ENCODE assay signal across 33 cellular contexts in the genomic region with DNA sequence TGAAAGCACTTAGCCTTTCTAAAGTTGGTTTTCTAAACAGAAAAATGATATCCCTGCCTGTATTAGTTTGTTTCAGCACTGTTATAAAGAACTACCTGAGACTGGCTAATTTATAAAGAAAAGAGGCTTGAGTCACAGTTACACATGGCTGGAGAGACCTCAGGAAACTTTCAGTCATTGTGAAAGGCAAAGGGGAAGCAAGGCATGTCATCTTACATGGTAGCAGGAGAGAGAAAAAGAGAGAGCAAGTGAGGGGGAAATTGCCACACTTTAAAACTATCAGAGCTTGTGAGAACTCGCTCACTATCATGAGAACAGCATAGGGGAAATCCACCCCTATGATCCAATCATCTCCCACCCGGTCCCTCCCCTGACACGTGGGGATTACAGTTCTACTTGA.
DNase-seq lines count a peak whose midpoint lies in the region; ATAC-seq and TF ChIP-seq lines count a peak whose summit lies in the region.
"Had no signal": no experiment of that assay in that cellular context is flagged by ENCODE, and none has a peak within 500 bp of the region (broad histone marks: within the 10 kb centered on the region; RNA-seq: fewer than 3 reads in every experiment).

No MANE protein-coding gene starts in this region.

- POLR2A ChIA-PET in A673 (lab: Charles Lee; ENCODE audit: low non-redundant PET) = no interaction called here

- H3K4me3 ChIP-seq in A673 (ENCODE audit: low read depth, low read length, poor library complexity, severe bottlenecking) = no peak overlapping the region
- H3K4me3 ChIP-seq: ascending aorta, cardiac muscle cell, coronary artery, prostate gland, sigmoid colon, SK-N-MC had no signal

- peak; percentile 89 for ATAC-seq in HG02759 (IDR thresholded peaks at IDR 0.05; ENCODE audit: unreplicated experiment)
- peak; percentile 95 for ATAC-seq in HG03469 (IDR thresholded peaks at IDR 0.05; ENCODE audit: unreplicated experiment)
- ATAC-seq in SK-N-SH treated with all-trans-retinoic acid at 6 μM for 48 hours = no peak
- ATAC-seq: activated CD4-positive, alpha-beta T cell treated with anti-CD3 and anti-CD28 coated beads for 36 hours; activated CD8-positive, alpha-beta T cell treated with anti-CD3 and anti-CD28 coated beads, Interleukin-2, amount 10 ng/mL, durations not matched to agents 7 days and 5 days; naive thymus-derived CD4-positive, alpha-beta T cell; T-helper 17 cell had no signal

- intact Hi-C loops in A673 (cut with micrococcal nuclease; ENCODE audit: unreplicated experiment) = no loop called here

- peak; percentile 9 for DNase-seq in SIG-M5 treated with dmso at 0.1 percent for 504 hours (lab: John Stamatoyannopoulos, UW; ENCODE audit: unreplicated experiment)
- DNase-seq in SIG-M5 (lab: John Stamatoyannopoulos, UW) = no peak
- DNase-seq in middle frontal gyrus (ENCODE audit: extremely low spot score, low spot score) = no peak
- no peak for DNase-seq in activated effector memory CD4-positive, alpha-beta T cell treated with anti-CD3 and anti-CD28 coated beads, Interleukin-2, amount 50 U/mL, for 16 hours
- DNase-seq in A673 (ENCODE audit: low spot score) = no peak
- DNase-seq: activated CD4-positive, alpha-beta T cell treated with anti-CD3 and anti-CD28 coated beads for 36 hours; activated CD8-positive, alpha-beta T cell treated with anti-CD3 and anti-CD28 coated beads, Interleukin-2, amount 10 ng/mL, durations not matched to agents 7 days and 5 days; activated effector memory CD4-positive, alpha-beta T cell treated with Interleukin-2 at 50 U/mL for 16 hours; activated naive CD8-positive, alpha-beta T cell treated with anti-CD3 and anti-CD28 coated beads for 36 hours; activated T-cell treated with anti-CD3 and anti-CD28 coated beads for 4 hours; CD4-positive, CD25-positive, alpha-beta regulatory T cell; DMS 273 treated with DMSO at 0.1 percent for 48 hours; effector memory CD4-positive, alpha-beta T cell; erythroblast; H7; kidney; naive thymus-derived CD4-positive, alpha-beta T cell; NCI-H1436 treated with DMSO at 0.1 percent for 48 hours; NCI-H446 treated with DMSO at 0.1 percent for 48 hours; NCI-H82; RPMI8226; sigmoid colon; stimulated activated naive CD4-positive, alpha-beta T cell; T-helper 17 cell had no signal

- no peaks in the 10 kb centered on the region for H3K4me1 ChIP-seq in A673 (ENCODE audit: insufficient read depth, low read length, poor library complexity, severe bottlenecking)
- H3K4me1 ChIP-seq: ascending aorta, prostate gland, sigmoid colon had no signal

- no peaks in the 10 kb centered on the region for H3K27me3 ChIP-seq in A673 (replicated peaks; ENCODE audit: insufficient read depth, low read depth, low read length, poor library complexity)
- H3K27me3 ChIP-seq: ascending aorta, cardiac muscle cell, sigmoid colon had no signal

- H3K9me3 ChIP-seq in A673 (ENCODE audit: low read depth, low read length, poor library complexity, severe bottlenecking) = no peaks in the 10 kb centered on the region
- H3K9me3 ChIP-seq: prostate gland had no signal

- no peaks in the 10 kb centered on the region for H3K36me3 ChIP-seq in A673 (ENCODE audit: insufficient read depth, low read length, poor library complexity, severe bottlenecking)
- H3K36me3 ChIP-seq: ascending aorta, cardiac muscle cell, prostate gland, sigmoid colon had no signal

- CTCF ChIA-PET in A673 (lab: Charles Lee) = no interaction called here

- no peak for TF ChIP-seq CTCF in A673 (conservative IDR thresholded peaks at IDR 0.05; ENCODE audit: low read depth, low read length)

- H3K27ac ChIP-seq in A673 (ENCODE audit: low read depth, low read length, poor library complexity, severe bottlenecking) = no peak overlapping the region
- H3K27ac ChIP-seq: 22Rv1, ascending aorta, cardiac muscle cell, coronary artery, prostate gland, sigmoid colon, SK-N-MC had no signal

- no TSS peak for BruUV-seq in A673 (replicated peaks; lab: Mats Ljungman, UMichigan)

TF ChIP-seq in SK-N-SH treated with all-trans-retinoic acid at 6 μM for 48 hours, 23 proteins besides CTCF, POLR2A, EP300 and RAD21:
- TF ChIP-seq BACH2 (CRISPR knock-in tag; IDR thresholded peaks at IDR 0.05; ENCODE audit: borderline replicate concordance) = no peak
- no peak for TF ChIP-seq SNAI2 (CRISPR knock-in tag; IDR thresholded peaks at IDR 0.05)
- TF ChIP-seq, protein P1, sequence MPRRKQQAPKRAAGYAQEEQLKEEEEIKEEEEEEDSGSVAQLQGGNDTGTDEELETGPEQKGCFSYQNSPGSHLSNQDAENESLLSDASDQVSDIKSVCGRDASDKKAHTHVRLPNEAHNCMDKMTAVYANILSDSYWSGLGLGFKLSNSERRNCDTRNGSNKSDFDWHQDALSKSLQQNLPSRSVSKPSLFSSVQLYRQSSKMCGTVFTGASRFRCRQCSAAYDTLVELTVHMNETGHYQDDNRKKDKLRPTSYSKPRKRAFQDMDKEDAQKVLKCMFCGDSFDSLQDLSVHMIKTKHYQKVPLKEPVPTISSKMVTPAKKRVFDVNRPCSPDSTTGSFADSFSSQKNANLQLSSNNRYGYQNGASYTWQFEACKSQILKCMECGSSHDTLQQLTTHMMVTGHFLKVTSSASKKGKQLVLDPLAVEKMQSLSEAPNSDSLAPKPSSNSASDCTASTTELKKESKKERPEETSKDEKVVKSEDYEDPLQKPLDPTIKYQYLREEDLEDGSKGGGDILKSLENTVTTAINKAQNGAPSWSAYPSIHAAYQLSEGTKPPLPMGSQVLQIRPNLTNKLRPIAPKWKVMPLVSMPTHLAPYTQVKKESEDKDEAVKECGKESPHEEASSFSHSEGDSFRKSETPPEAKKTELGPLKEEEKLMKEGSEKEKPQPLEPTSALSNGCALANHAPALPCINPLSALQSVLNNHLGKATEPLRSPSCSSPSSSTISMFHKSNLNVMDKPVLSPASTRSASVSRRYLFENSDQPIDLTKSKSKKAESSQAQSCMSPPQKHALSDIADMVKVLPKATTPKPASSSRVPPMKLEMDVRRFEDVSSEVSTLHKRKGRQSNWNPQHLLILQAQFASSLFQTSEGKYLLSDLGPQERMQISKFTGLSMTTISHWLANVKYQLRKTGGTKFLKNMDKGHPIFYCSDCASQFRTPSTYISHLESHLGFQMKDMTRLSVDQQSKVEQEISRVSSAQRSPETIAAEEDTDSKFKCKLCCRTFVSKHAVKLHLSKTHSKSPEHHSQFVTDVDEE (CRISPR knock-in tag; IDR thresholded peaks at IDR 0.05) = no peak
- TF ChIP-seq, protein P2, sequence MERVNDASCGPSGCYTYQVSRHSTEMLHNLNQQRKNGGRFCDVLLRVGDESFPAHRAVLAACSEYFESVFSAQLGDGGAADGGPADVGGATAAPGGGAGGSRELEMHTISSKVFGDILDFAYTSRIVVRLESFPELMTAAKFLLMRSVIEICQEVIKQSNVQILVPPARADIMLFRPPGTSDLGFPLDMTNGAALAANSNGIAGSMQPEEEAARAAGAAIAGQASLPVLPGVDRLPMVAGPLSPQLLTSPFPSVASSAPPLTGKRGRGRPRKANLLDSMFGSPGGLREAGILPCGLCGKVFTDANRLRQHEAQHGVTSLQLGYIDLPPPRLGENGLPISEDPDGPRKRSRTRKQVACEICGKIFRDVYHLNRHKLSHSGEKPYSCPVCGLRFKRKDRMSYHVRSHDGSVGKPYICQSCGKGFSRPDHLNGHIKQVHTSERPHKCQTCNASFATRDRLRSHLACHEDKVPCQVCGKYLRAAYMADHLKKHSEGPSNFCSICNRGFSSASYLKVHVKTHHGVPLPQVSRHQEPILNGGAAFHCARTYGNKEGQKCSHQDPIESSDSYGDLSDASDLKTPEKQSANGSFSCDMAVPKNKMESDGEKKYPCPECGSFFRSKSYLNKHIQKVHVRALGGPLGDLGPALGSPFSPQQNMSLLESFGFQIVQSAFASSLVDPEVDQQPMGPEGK (CRISPR knock-in tag; IDR thresholded peaks at IDR 0.05; ENCODE audit: borderline replicate concordance) = no peak
- no peak for TF ChIP-seq ARNTL (CRISPR knock-in tag; IDR thresholded peaks at IDR 0.05; ENCODE audit: borderline replicate concordance, low read depth)
- no peak for TF ChIP-seq ZNF70 (CRISPR knock-in tag; IDR thresholded peaks at IDR 0.05)
- TF ChIP-seq, protein P3, sequence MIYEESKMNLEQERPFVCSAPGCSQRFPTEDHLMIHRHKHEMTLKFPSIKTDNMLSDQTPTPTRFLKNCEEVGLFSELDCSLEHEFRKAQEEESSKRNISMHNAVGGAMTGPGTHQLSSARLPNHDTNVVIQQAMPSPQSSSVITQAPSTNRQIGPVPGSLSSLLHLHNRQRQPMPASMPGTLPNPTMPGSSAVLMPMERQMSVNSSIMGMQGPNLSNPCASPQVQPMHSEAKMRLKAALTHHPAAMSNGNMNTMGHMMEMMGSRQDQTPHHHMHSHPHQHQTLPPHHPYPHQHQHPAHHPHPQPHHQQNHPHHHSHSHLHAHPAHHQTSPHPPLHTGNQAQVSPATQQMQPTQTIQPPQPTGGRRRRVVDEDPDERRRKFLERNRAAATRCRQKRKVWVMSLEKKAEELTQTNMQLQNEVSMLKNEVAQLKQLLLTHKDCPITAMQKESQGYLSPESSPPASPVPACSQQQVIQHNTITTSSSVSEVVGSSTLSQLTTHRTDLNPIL (CRISPR knock-in tag; IDR thresholded peaks at IDR 0.05; ENCODE audit: low read depth) = no peak
- TF ChIP-seq TOX (CRISPR knock-in tag; IDR thresholded peaks at IDR 0.05; ENCODE audit: borderline replicate concordance) = no peak
- TF ChIP-seq TCF4 (CRISPR knock-in tag; IDR thresholded peaks at IDR 0.05; ENCODE audit: borderline replicate concordance) = no peak
- no peak for TF ChIP-seq OSR1 (CRISPR knock-in tag; IDR thresholded peaks at IDR 0.05)
- TF ChIP-seq ISL1 (CRISPR knock-in tag; IDR thresholded peaks at IDR 0.05) = no peak
- no peak for TF ChIP-seq ZFP30 (CRISPR knock-in tag; IDR thresholded peaks at IDR 0.05)
- no peak for TF ChIP-seq ZC3H10 (CRISPR knock-in tag; IDR thresholded peaks at IDR 0.05)
- no peak for TF ChIP-seq ESRRG (CRISPR knock-in tag; IDR thresholded peaks at IDR 0.05)
- TF ChIP-seq PPARA (CRISPR knock-in tag; IDR thresholded peaks at IDR 0.05; ENCODE audit: borderline replicate concordance) = no peak
- TF ChIP-seq, protein P4, sequence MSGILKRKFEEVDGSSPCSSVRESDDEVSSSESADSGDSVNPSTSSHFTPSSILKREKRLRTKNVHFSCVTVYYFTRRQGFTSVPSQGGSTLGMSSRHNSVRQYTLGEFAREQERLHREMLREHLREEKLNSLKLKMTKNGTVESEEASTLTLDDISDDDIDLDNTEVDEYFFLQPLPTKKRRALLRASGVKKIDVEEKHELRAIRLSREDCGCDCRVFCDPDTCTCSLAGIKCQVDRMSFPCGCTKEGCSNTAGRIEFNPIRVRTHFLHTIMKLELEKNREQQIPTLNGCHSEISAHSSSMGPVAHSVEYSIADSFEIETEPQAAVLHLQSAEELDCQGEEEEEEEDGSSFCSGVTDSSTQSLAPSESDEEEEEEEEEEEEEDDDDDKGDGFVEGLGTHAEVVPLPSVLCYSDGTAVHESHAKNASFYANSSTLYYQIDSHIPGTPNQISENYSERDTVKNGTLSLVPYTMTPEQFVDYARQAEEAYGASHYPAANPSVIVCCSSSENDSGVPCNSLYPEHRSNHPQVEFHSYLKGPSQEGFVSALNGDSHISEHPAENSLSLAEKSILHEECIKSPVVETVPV (CRISPR knock-in tag; IDR thresholded peaks at IDR 0.05) = no peak
- TF ChIP-seq CSDC2 (CRISPR knock-in tag; IDR thresholded peaks at IDR 0.05) = no peak
